1 cellular context compared by ENCODE assay signal in the genomic region with DNA sequence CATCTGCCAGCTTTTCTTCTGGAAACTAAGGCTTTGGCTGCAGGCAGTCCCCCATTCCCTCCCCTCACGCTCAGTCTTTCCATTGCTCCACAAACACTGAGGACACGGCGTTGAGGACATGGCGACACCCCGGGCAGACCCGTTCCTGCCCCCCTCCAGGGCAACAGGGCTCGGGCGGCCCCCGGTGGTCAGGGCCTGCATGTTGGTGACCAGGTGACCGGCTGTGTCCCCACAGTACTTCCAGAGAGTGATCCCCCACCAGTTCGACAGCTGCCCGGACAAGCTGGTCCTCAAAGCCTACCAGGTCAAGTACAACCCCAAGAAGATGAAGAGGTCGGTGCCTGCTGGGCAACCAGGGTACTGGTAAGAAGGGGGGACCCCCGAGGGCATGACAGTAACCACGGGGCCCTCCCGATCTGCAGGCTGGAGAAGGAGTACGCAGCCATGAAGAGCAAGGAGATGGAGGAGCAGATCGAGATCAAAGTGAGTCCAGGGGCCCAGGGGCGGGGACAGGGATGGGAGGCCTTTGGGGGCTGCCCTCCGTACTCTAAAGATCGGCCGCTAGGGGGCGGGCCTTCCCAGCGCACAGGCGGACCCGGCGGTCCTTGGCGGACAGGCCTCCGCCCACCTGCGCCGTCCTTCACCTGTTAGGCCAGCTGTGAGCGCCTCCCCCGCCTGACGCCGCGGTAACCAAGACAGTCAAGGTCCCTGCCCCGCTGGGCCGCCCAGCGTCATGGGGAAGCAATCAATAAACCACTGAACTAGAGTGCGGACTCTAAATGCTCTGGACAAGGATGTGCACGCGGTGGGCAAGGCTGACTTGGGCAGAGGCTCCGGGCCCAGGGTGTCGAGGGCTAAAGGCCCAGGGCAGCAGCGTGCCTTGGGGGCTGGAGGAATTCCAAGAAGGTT.
TF ChIP-seq lines count a peak whose summit lies in the region.

No MANE protein-coding gene starts in this region.

TF ChIP-seq in HepG2, 621 proteins besides CTCF, POLR2A, EP300 and RAD21 (continued from another document and continues in another):
- TF ChIP-seq PATZ1 (CRISPR knock-in tag; IDR thresholded peaks at IDR 0.05) (peak; percentile 91), CREB3 (CRISPR knock-in tag; IDR thresholded peaks at IDR 0.05) (no peak), ZNF598 (CRISPR knock-in tag; IDR thresholded peaks at IDR 0.05; ENCODE audit: borderline replicate concordance) (0 out of 2 replicates have a peak, but pooled peaks have one; percentile 23), ZNF180 (CRISPR knock-in tag; IDR thresholded peaks at IDR 0.05; ENCODE audit: borderline replicate concordance, low read depth) (no peak), HCFC1 (IDR thresholded peaks at IDR 0.05; ENCODE audit: low read depth, low read length) (no peak), ZNF335 (CRISPR knock-in tag; IDR thresholded peaks at IDR 0.05) (peak; percentile 66; the same call in 1 of the 2 replicates), SAP130 (CRISPR knock-in tag; IDR thresholded peaks at IDR 0.05; ENCODE audit: low read depth) (peak; percentile 99), ZNF780A (CRISPR knock-in tag; IDR thresholded peaks at IDR 0.05) (no peak), MTF1 (CRISPR knock-in tag; IDR thresholded peaks at IDR 0.05) (no peak), ZNF350 (CRISPR knock-in tag; IDR thresholded peaks at IDR 0.05; ENCODE audit: borderline replicate concordance, low read depth) (peak; percentile 95), KDM6A (CRISPR knock-in tag; IDR thresholded peaks at IDR 0.05; ENCODE audit: low read depth) (peak; percentile 62; the same call in 1 of the 2 replicates), KLF15 (CRISPR knock-in tag; IDR thresholded peaks at IDR 0.05; ENCODE audit: borderline replicate concordance) (peak; percentile 37; the same call in 1 of the 2 replicates), ZNF788 (CRISPR knock-in tag; IDR thresholded peaks at IDR 0.05; ENCODE audit: borderline replicate concordance) (peak; percentile 92; the same call in 1 of the 2 replicates), ERF (CRISPR knock-in tag; IDR thresholded peaks at IDR 0.05) (peak; percentile 96), TP53 (CRISPR knock-in tag; conservative IDR thresholded peaks at IDR 0.05) (peak; percentile 78; the same call in 1 of the 2 replicates), ZNF33A (CRISPR knock-in tag; IDR thresholded peaks at IDR 0.05; ENCODE audit: borderline replicate concordance) (no peak), ZNF275 (CRISPR knock-in tag; IDR thresholded peaks at IDR 0.05; ENCODE audit: borderline replicate concordance) (peak; percentile 80), ZNF263 (CRISPR knock-in tag; IDR thresholded peaks at IDR 0.05) (peak; percentile 55; the same call in 1 of the 2 replicates), ZSCAN9 (CRISPR knock-in tag; IDR thresholded peaks at IDR 0.05; ENCODE audit: borderline replicate concordance) (peak; percentile 65; the same call in 1 of the 2 replicates), KAT7 (CRISPR knock-in tag; IDR thresholded peaks at IDR 0.05; ENCODE audit: borderline replicate concordance) (peak; percentile 69; the same call in 1 of the 2 replicates), ZNF644 (CRISPR knock-in tag; IDR thresholded peaks at IDR 0.05; ENCODE audit: low read depth) (peak; percentile 40; the same call in 1 of the 2 replicates), ARNT (IDR thresholded peaks at IDR 0.05) (no peak), TMF1 (CRISPR knock-in tag; IDR thresholded peaks at IDR 0.05; ENCODE audit: low read depth) (peak; percentile 68; the same call in 1 of the 2 replicates), TCF7L2 (IDR thresholded peaks at IDR 0.05; ENCODE audit: low read depth, low read length) (no peak), ZNF251 (CRISPR knock-in tag; IDR thresholded peaks at IDR 0.05) (no peak), ZNF530 (CRISPR knock-in tag; IDR thresholded peaks at IDR 0.05; ENCODE audit: low read depth) (no peak), NFYB (CRISPR knock-in tag; IDR thresholded peaks at IDR 0.05) (peak; percentile 34; the same call in 1 of the 2 replicates), ZNF550 (CRISPR knock-in tag; IDR thresholded peaks at IDR 0.05; ENCODE audit: borderline replicate concordance) (no peak), ZFP36 (IDR thresholded peaks at IDR 0.05; ENCODE audit: borderline replicate concordance, low read depth, low read length, partially characterized antibody) (no peak), ZFP1 (CRISPR knock-in tag; IDR thresholded peaks at IDR 0.05) (peak; percentile 78)
- TF ChIP-seq, protein P1, sequence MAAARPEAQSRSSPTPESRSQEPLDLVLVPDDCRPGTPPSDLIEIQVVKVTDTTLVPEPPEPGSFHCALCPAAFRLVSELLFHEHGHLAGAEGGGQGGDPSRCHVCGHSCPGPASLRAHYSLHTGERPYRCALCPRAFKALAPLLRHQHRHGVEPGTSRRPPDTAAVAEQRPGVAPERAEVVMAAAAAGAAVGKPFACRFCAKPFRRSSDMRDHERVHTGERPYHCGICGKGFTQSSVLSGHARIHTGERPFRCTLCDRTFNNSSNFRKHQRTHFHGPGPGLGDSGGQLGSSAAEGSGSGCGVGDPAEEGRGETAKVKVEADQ (CRISPR knock-in tag; IDR thresholded peaks at IDR 0.05; ENCODE audit: borderline replicate concordance): peak; percentile 87; the same call in 1 of the 2 replicates
- TF ChIP-seq, protein P2, sequence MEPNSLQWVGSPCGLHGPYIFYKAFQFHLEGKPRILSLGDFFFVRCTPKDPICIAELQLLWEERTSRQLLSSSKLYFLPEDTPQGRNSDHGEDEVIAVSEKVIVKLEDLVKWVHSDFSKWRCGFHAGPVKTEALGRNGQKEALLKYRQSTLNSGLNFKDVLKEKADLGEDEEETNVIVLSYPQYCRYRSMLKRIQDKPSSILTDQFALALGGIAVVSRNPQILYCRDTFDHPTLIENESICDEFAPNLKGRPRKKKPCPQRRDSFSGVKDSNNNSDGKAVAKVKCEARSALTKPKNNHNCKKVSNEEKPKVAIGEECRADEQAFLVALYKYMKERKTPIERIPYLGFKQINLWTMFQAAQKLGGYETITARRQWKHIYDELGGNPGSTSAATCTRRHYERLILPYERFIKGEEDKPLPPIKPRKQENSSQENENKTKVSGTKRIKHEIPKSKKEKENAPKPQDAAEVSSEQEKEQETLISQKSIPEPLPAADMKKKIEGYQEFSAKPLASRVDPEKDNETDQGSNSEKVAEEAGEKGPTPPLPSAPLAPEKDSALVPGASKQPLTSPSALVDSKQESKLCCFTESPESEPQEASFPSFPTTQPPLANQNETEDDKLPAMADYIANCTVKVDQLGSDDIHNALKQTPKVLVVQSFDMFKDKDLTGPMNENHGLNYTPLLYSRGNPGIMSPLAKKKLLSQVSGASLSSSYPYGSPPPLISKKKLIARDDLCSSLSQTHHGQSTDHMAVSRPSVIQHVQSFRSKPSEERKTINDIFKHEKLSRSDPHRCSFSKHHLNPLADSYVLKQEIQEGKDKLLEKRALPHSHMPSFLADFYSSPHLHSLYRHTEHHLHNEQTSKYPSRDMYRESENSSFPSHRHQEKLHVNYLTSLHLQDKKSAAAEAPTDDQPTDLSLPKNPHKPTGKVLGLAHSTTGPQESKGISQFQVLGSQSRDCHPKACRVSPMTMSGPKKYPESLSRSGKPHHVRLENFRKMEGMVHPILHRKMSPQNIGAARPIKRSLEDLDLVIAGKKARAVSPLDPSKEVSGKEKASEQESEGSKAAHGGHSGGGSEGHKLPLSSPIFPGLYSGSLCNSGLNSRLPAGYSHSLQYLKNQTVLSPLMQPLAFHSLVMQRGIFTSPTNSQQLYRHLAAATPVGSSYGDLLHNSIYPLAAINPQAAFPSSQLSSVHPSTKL (CRISPR knock-in tag; IDR thresholded peaks at IDR 0.05): peak; percentile 83
- TF ChIP-seq, protein P3, sequence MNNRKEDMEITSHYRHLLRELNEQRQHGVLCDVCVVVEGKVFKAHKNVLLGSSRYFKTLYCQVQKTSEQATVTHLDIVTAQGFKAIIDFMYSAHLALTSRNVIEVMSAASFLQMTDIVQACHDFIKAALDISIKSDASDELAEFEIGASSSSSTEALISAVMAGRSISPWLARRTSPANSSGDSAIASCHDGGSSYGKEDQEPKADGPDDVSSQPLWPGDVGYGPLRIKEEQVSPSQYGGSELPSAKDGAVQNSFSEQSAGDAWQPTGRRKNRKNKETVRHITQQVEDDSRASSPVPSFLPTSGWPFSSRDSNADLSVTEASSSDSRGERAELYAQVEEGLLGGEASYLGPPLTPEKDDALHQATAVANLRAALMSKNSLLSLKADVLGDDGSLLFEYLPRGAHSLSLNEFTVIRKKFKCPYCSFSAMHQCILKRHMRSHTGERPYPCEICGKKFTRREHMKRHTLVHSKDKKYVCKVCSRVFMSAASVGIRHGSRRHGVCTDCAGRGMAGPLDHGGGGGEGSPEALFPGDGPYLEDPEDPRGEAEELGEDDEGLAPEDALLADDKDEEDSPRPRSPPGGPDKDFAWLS (CRISPR knock-in tag; IDR thresholded peaks at IDR 0.05; ENCODE audit: borderline replicate concordance): peak; percentile 64; the same call in 1 of the 2 replicates
- TF ChIP-seq, protein P4, sequence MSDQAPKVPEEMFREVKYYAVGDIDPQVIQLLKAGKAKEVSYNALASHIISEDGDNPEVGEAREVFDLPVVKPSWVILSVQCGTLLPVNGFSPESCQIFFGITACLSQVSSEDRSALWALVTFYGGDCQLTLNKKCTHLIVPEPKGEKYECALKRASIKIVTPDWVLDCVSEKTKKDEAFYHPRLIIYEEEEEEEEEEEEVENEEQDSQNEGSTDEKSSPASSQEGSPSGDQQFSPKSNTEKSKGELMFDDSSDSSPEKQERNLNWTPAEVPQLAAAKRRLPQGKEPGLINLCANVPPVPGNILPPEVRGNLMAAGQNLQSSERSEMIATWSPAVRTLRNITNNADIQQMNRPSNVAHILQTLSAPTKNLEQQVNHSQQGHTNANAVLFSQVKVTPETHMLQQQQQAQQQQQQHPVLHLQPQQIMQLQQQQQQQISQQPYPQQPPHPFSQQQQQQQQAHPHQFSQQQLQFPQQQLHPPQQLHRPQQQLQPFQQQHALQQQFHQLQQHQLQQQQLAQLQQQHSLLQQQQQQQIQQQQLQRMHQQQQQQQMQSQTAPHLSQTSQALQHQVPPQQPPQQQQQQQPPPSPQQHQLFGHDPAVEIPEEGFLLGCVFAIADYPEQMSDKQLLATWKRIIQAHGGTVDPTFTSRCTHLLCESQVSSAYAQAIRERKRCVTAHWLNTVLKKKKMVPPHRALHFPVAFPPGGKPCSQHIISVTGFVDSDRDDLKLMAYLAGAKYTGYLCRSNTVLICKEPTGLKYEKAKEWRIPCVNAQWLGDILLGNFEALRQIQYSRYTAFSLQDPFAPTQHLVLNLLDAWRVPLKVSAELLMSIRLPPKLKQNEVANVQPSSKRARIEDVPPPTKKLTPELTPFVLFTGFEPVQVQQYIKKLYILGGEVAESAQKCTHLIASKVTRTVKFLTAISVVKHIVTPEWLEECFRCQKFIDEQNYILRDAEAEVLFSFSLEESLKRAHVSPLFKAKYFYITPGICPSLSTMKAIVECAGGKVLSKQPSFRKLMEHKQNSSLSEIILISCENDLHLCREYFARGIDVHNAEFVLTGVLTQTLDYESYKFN (CRISPR knock-in tag; conservative IDR thresholded peaks at IDR 0.05): peak; percentile 91
- TF ChIP-seq, protein P5, sequence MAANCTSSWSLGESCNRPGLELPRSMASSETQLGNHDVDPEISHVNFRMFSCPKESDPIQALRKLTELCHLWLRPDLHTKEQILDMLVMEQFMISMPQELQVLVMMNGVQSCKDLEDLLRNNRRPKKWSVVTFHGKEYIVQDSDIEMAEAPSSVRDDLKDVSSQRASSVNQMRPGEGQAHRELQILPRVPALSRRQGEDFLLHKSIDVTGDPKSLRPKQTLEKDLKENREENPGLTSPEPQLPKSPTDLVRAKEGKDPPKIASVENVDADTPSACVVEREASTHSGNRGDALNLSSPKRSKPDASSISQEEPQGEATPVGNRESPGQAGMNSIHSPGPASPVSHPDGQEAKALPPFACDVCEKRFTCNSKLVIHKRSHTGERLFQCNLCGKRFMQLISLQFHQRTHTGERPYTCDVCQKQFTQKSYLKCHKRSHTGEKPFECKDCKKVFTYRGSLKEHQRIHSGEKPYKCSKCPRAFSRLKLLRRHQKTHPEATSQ (CRISPR knock-in tag; IDR thresholded peaks at IDR 0.05; ENCODE audit: borderline replicate concordance): no peak; the same call in 1 of the 2 replicates
- TF ChIP-seq, protein P6, sequence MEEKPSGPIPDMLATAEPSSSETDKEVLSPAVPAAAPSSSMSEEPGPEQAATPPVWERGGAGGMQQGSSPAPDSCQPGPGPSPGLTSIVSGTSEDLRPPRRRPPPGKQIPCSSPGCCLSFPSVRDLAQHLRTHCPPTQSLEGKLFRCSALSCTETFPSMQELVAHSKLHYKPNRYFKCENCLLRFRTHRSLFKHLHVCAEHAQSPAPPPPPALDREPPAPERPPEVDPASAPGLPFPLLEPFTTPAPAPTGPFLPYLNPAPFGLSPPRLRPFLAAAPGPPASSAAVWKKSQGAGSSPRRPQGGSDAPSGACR (CRISPR knock-in tag; IDR thresholded peaks at IDR 0.05): peak; percentile 79; the same call in 1 of the 2 replicates
